ENCODE assay signal across 15 cellular contexts in genomic region chr5:662751-663435, GRCh38. TPM values are rescaled to one million over a fixed set of nuclear protein-coding genes. Genes with fewer than 3 reads are reported as not detected.
A peak's percentile ranks its signal among the peaks of the same experiment; 100 is the strongest.
DNase-seq lines count a peak whose midpoint lies in the region; ATAC-seq and TF ChIP-seq lines count a peak whose summit lies in the region.
"Had no signal": no experiment of that assay in that cellular context is flagged by ENCODE, and none has a peak within 500 bp of the region (broad histone marks: within the 10 kb centered on the region; RNA-seq: fewer than 3 reads in every experiment).

No MANE protein-coding gene starts in this region.

- H3K4me3 ChIP-seq in spleen = no peak overlapping the region
- no peak overlapping the region for H3K4me3 ChIP-seq in tibial artery
- H3K4me3 ChIP-seq: GM23248 had no signal

- H3K27me3 ChIP-seq in spleen (replicated peaks in 1 of 7) = no peaks in the 10 kb centered on the region
- H3K27me3 ChIP-seq in tibial artery = no peaks in the 10 kb centered on the region

- H3K9me3 ChIP-seq in spleen (peaks cover 0 to 4% (median 0%) of the 10 kb centered on the region in 8 donors), tibial artery (peaks cover 0 to 4% (median 0%) of the 10 kb centered on the region in 3 donors)

- no peaks in the 10 kb centered on the region for H3K4me1 ChIP-seq in spleen
- H3K4me1 ChIP-seq in tibial artery = no peaks in the 10 kb centered on the region

- no peak for TF ChIP-seq POLR2A in spleen (IDR thresholded peaks at IDR 0.05)

- peak; percentile 24 for DNase-seq in activated CD4-positive, CD25-positive, alpha-beta regulatory T cell treated with anti-CD3 and anti-CD28 coated beads, Interleukin-2, amount 50 U/mL, for 72 hours
- DNase-seq in activated CD4-positive, CD25-positive, alpha-beta regulatory T cell (lab: John Stamatoyannopoulos, UW) = no peak
- DNase-seq in left lobe of liver (ENCODE audit: low spot score) (peak; percentile 41), spleen (peak; percentile 63), tibial artery (no peak), NCI-H2196 (lab: John Stamatoyannopoulos, UW; ENCODE audit: unreplicated experiment) (no peak)
- DNase-seq: AML-193; CD4-positive, CD25-positive, alpha-beta regulatory T cell; GM23248; NCI-H1105; NCI-H2171 treated with DMSO at 0.1 percent for 48 hours; NCI-H446 treated with DMSO at 0.1 percent for 48 hours had no signal

- 94 to 98% (median 97%) methylated on average over 54 to 56 of the region's 56 CpGs for WGBS in spleen, 5 donors

- H3K36me3 ChIP-seq in spleen (peaks cover 0 to 92% (median 33%) of the 10 kb centered on the region in 6 donors), tibial artery (peaks cover 34 to 90% (median 71%) of the 10 kb centered on the region in 3 donors)

- TF ChIP-seq CTCF in spleen (IDR thresholded peaks at IDR 0.05 in 8 of 11, conservative IDR thresholded peaks at IDR 0.05 in 3 of 11) = no peak
- no peak for TF ChIP-seq CTCF in tibial artery (IDR thresholded peaks at IDR 0.05)

- H3K27ac ChIP-seq in angular gyrus (ENCODE audit: low read depth, low read length) (peak overlapping the region; percentile 43), spleen (no peak overlapping the region), tibial artery (no peak overlapping the region)
- H3K27ac ChIP-seq: 22Rv1, GM23248 had no signal

- intact Hi-C loops in spleen (cut with DNase I; ENCODE audit: low total_unique reads) = no loop called here
- intact Hi-C loops in tibial artery (cut with DNase I; ENCODE audit: low total_unique reads) = no loop called here

- ATAC-seq in left lobe of liver (no peak), GM18867 (IDR thresholded peaks at IDR 0.05; ENCODE audit: unreplicated experiment) (no peak)

RNA-seq across cellular contexts. Expression of gene TPPP, which starts 30.3 kb away (rescaled TPM):
- total RNA-seq in left lobe of liver (4.1 TPM), spleen (10 to 100 TPM in 1 of 7 donors, 1 to 10 TPM in 6; 2.4 to 12.2 (median 4.4) TPM)
- under 1 TPM; 0.30 to 0.83 (median 0.41) TPM for polyA plus RNA-seq in spleen
- total RNA-seq: GM23248 had no signal
- polyA plus RNA-seq: GM23248 had no signal

RNA-seq across cellular contexts. Expression of gene CEP72, which starts 50.8 kb away (rescaled TPM):
- 4.7 TPM for total RNA-seq in left lobe of liver
- 10 to 100 TPM in 4 of 7 donors, 1 to 10 TPM in 3; 8.5 to 13.1 (median 10.4) TPM for total RNA-seq in spleen
- 1 to 10 TPM; 2.1 to 4.5 (median 2.9) TPM for polyA plus RNA-seq in spleen

Comparison
In these comparisons a context has a peak if more than half of its experiments do, and no peak if none do; other contexts are left out.
1. DNase-seq: peak in activated CD4-positive, CD25-positive, alpha-beta regulatory T cell treated with anti-CD3 and anti-CD28 coated beads, Interleukin-2, amount 50 U/mL, for 72 hours (single experiment), left lobe of liver (single experiment) and spleen (single experiment); none in activated CD4-positive, CD25-positive, alpha-beta regulatory T cell (0 of 4), tibial artery (0 of 2) and NCI-H2196 (single experiment).